In the genomic region with DNA sequence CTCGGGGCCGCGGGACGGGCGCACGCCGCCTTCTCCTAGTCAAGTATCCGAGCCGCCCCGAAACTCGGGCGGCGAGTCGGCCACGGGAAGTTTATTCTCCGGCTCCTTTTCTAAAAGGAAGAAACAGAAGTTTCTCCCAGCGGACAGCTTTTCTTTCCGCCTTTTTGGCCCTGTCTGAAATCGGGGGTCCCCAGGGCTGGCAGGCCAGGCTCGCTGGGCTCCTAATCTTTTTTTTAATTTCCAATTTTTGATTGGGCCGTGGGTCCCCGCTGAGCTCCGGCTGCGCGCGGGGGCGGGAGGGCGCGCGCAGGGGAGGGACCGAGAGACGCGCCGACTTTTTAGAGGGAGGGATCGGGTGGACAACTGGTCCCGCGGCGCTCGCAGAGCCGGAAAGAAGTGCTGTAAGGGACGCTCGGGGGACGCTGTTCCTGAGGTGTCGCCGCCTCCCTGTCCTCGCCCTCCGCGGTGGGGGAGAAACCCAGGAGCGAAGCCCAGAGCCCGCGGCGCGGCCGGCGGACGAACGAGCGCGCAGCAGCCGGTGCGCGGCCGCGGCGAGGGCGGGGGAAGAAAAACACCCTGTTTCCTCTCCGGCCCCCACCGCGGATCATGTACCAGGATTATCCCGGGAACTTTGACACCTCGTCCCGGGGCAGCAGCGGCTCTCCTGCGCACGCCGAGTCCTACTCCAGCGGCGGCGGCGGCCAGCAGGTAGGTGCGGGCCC, we compare ENCODE assay signal across 8 cellular contexts. TPM values are rescaled to one million over a fixed set of nuclear protein-coding genes. Genes with fewer than 3 reads are reported as not detected.
DNase-seq lines count a peak whose midpoint lies in the region; ATAC-seq and TF ChIP-seq lines count a peak whose summit lies in the region.

No MANE protein-coding gene starts in this region.

- H4K20me1 ChIP-seq in KMS-11 (ENCODE audit: insufficient read depth): no peaks in the 10 kb centered on the region

- peak overlapping the region; percentile 73 for H3K4me2 ChIP-seq in KMS-11

- DNase-seq in DMS114 treated with DMSO at 0.1 percent for 48 hours (lab: John Stamatoyannopoulos, UW; ENCODE audit: unreplicated experiment) (peak; percentile 19), lung (ENCODE audit: low spot score) (peak; percentile 69)
- peak; percentile 58 for DNase-seq in activated CD4-positive, alpha-beta T cell treated with anti-CD3 and anti-CD28 coated beads, Interleukin-2, amount 10 ng/mL, durations not matched to agents 7 days and 5 days
- DNase-seq in stimulated activated effector memory CD8-positive, alpha-beta T cell treated with anti-CD3 and anti-CD28 coated beads, Interleukin-12 subunit alpha, Interleukin-12 subunit beta, amount 100 ng/mL, for 72 hours (ENCODE audit: low spot score in 2 of 2): peak; percentile 49 to 82

- ATAC-seq in lung (ENCODE audit: insufficient read depth, low FRiP score) (peak; percentile 14), GM19395 (IDR thresholded peaks at IDR 0.05; ENCODE audit: unreplicated experiment) (no peak), HG02885 (IDR thresholded peaks at IDR 0.05; ENCODE audit: poor library complexity, unreplicated experiment) (no peak)
- ATAC-seq in stimulated activated effector memory CD8-positive, alpha-beta T cell treated with anti-CD3 and anti-CD28 coated beads, Interleukin-12 subunit alpha, Interleukin-12 subunit beta, amount 100 ng/mL, for 72 hours: peak; percentile 2

- TF ChIP-seq CTCF in KMS-11 (conservative IDR thresholded peaks at IDR 0.05; ENCODE audit: low read depth, low read length): no peak
- no peak for TF ChIP-seq CTCF in lung (IDR thresholded peaks at IDR 0.05; ENCODE audit: control extremely low read depth, extremely low read depth)

- no peaks in the 10 kb centered on the region for H3K36me3 ChIP-seq in KMS-11 (ENCODE audit: insufficient read depth)
- H3K36me3 ChIP-seq in duodenal mucosa (ENCODE audit: control insufficient read depth in 1 of 2, insufficient read depth in 2 of 2, low read length in 2 of 2): peaks cover 8 to 9% of the 10 kb centered on the region in 2 donors
- peaks cover 0 to under 1% of the 10 kb centered on the region in 2 donors for H3K36me3 ChIP-seq in lung (ENCODE audit: control insufficient read depth in 2 of 2, insufficient read depth in 2 of 2, low read length in 2 of 2)

- peak overlapping the region; percentile 88 for H2AFZ ChIP-seq in KMS-11 (ENCODE audit: low read depth)

- peak overlapping the region; percentile 99 for H3K27ac Mint-ChIP-seq in activated CD4-positive, alpha-beta T cell treated with anti-CD3 and anti-CD28 coated beads, Interleukin-2, amount 10 ng/mL, durations not matched to agents 7 days and 5 days
- H3K27ac Mint-ChIP-seq in stimulated activated effector memory CD8-positive, alpha-beta T cell treated with anti-CD3 and anti-CD28 coated beads, Interleukin-12 subunit alpha, Interleukin-12 subunit beta, amount 100 ng/mL, for 72 hours: no peak overlapping the region

- no peak overlapping the region for H3K4me3 Mint-ChIP-seq in activated CD4-positive, alpha-beta T cell treated with anti-CD3 and anti-CD28 coated beads, Interleukin-2, amount 10 ng/mL, durations not matched to agents 7 days and 5 days
- no peak overlapping the region for H3K4me3 Mint-ChIP-seq in stimulated activated effector memory CD8-positive, alpha-beta T cell treated with anti-CD3 and anti-CD28 coated beads, Interleukin-12 subunit alpha, Interleukin-12 subunit beta, amount 100 ng/mL, for 72 hours

- H3K9me3 ChIP-seq in duodenal mucosa (ENCODE audit: control insufficient read depth in 1 of 2, low read length in 2 of 2) (no peaks in the 10 kb centered on the region), lung (ENCODE audit: control insufficient read depth in 2 of 2, insufficient read depth in 1 of 2, low read length in 1 of 2) (no peaks in the 10 kb centered on the region)

- H3K9ac ChIP-seq in KMS-11: peak overlapping the region; percentile 92
- peak overlapping the region; percentile 96 to 100 for H3K9ac ChIP-seq in duodenal mucosa (ENCODE audit: low read depth in 1 of 2, low read length in 2 of 2)

- WGBS in lung, 2 donors: 0% methylated on average over 78 to 81 of the region's 81 CpGs

- no peaks in the 10 kb centered on the region for H3K79me2 ChIP-seq in KMS-11 (ENCODE audit: insufficient read depth, low read depth)

- peaks cover 6% of the 10 kb centered on the region for H3K36me3 Mint-ChIP-seq in activated CD4-positive, alpha-beta T cell treated with anti-CD3 and anti-CD28 coated beads, Interleukin-2, amount 10 ng/mL, durations not matched to agents 7 days and 5 days (ENCODE audit: low read depth)
- no peaks in the 10 kb centered on the region for H3K36me3 Mint-ChIP-seq in stimulated activated effector memory CD8-positive, alpha-beta T cell treated with anti-CD3 and anti-CD28 coated beads, Interleukin-12 subunit alpha, Interleukin-12 subunit beta, amount 100 ng/mL, for 72 hours

- H3K4me1 ChIP-seq in KMS-11 (ENCODE audit: low read depth, poor library complexity, severe bottlenecking): peaks cover 13% of the 10 kb centered on the region
- peaks cover 30 to 31% of the 10 kb centered on the region in 2 donors for H3K4me1 ChIP-seq in duodenal mucosa (ENCODE audit: control insufficient read depth in 1 of 2, insufficient read depth in 2 of 2, low read length in 2 of 2)
- peaks cover 7 to 8% of the 10 kb centered on the region in 2 donors for H3K4me1 ChIP-seq in lung (ENCODE audit: control insufficient read depth in 2 of 2, insufficient read depth in 2 of 2, low read length in 2 of 2)

- H3K27ac ChIP-seq in KMS-11 (peak overlapping the region; percentile 96), duodenal mucosa (ENCODE audit: low read depth, low read length) (peak overlapping the region; percentile 99), lung (ENCODE audit: low read depth in 1 of 2, low read length in 1 of 2) (peak overlapping the region; percentile 99)

- peaks cover 2% of the 10 kb centered on the region for H3K27me3 Mint-ChIP-seq in activated CD4-positive, alpha-beta T cell treated with anti-CD3 and anti-CD28 coated beads, Interleukin-2, amount 10 ng/mL, durations not matched to agents 7 days and 5 days

- peaks cover 40% of the 10 kb centered on the region for H3K4me1 Mint-ChIP-seq in activated CD4-positive, alpha-beta T cell treated with anti-CD3 and anti-CD28 coated beads, Interleukin-2, amount 10 ng/mL, durations not matched to agents 7 days and 5 days
- H3K4me1 Mint-ChIP-seq in stimulated activated effector memory CD8-positive, alpha-beta T cell treated with anti-CD3 and anti-CD28 coated beads, Interleukin-12 subunit alpha, Interleukin-12 subunit beta, amount 100 ng/mL, for 72 hours: peaks cover 35% of the 10 kb centered on the region

- no peaks in the 10 kb centered on the region for H3K9me3 Mint-ChIP-seq in activated CD4-positive, alpha-beta T cell treated with anti-CD3 and anti-CD28 coated beads, Interleukin-2, amount 10 ng/mL, durations not matched to agents 7 days and 5 days
- no peaks in the 10 kb centered on the region for H3K9me3 Mint-ChIP-seq in stimulated activated effector memory CD8-positive, alpha-beta T cell treated with anti-CD3 and anti-CD28 coated beads, Interleukin-12 subunit alpha, Interleukin-12 subunit beta, amount 100 ng/mL, for 72 hours

- CTCF ChIA-PET in activated CD4-positive, alpha-beta T cell treated with anti-CD3 and anti-CD28 coated beads, Interleukin-2, amount 10 ng/mL, durations not matched to agents 7 days and 5 days (lab: Charles Lee): interaction anchor here (1.0 to 1.4 kb wide), 4 partner anchors 8 to 35 kb away, joined by 3 to 6 read pairs (median 4); no protein-coding TSS in a partner anchor

- H3K27me3 ChIP-seq in KMS-11 (ENCODE audit: insufficient read depth, low read depth) (no peaks in the 10 kb centered on the region), duodenal mucosa (ENCODE audit: control insufficient read depth in 1 of 2, insufficient read depth in 2 of 2, low read length in 2 of 2) (no peaks in the 10 kb centered on the region), lung (ENCODE audit: control insufficient read depth, insufficient read depth) (no peaks in the 10 kb centered on the region)

- H3K4me3 ChIP-seq in KMS-11 (IDR thresholded peaks at IDR 0.05; ENCODE audit: insufficient read depth, low read depth, low read length) (peak overlapping the region; percentile 76), duodenal mucosa (ENCODE audit: low read depth in 1 of 2, low read length in 2 of 2) (peak overlapping the region; percentile 85 to 87), lung (peak overlapping the region; percentile 94)

- POLR2A ChIA-PET in activated CD4-positive, alpha-beta T cell treated with anti-CD3 and anti-CD28 coated beads, Interleukin-2, amount 10 ng/mL, durations not matched to agents 7 days and 5 days (lab: Charles Lee): interaction anchor here (0.7 to 1.4 kb wide), 4 partner anchors 8 to 56 kb away, joined by 3 read pairs; no protein-coding TSS in a partner anchor

RNA-seq across cellular contexts. Expression of gene FOSL2, which starts 0.6 kb away (rescaled TPM):
- total RNA-seq in activated CD4-positive, alpha-beta T cell treated with anti-CD3 and anti-CD28 coated beads, Interleukin-2, amount 10 ng/mL, durations not matched to agents 7 days and 5 days: 10 to 100 TPM; 39.6 to 47.0 TPM
- total RNA-seq in lung: 10 to 100 TPM; 40.0 to 97.0 TPM
- 10 to 100 TPM; 23.5 to 97.9 TPM for polyA plus RNA-seq in lung

Comparison
In these comparisons a context has a peak if more than half of its experiments do, and no peak if none do; other contexts are left out.
1. DNase-seq: peak in every context shown above with its lines; median percentile 69 in lung; 66 in stimulated activated effector memory CD8-positive, alpha-beta T cell treated with anti-CD3 and anti-CD28 coated beads, Interleukin-12 subunit alpha, Interleukin-12 subunit beta, amount 100 ng/mL, for 72 hours; 58 in activated CD4-positive, alpha-beta T cell treated with anti-CD3 and anti-CD28 coated beads, Interleukin-2, amount 10 ng/mL, durations not matched to agents 7 days and 5 days; 19 in DMS114 treated with DMSO at 0.1 percent for 48 hours.
2. ATAC-seq: peak in lung (single experiment) and stimulated activated effector memory CD8-positive, alpha-beta T cell treated with anti-CD3 and anti-CD28 coated beads, Interleukin-12 subunit alpha, Interleukin-12 subunit beta, amount 100 ng/mL, for 72 hours (single experiment); none in GM19395 (single experiment) and HG02885 (single experiment).
3. Peak in every context shown above with its lines, with median percentiles within 50 percentile points of each other: H3K27ac ChIP-seq and H3K4me3 ChIP-seq.